Comparison of ENCODE assay signal across 19 cellular contexts in genomic region chr18:79866889-79867574, GRCh38.
DNase-seq lines count a peak whose midpoint lies in the region; ATAC-seq lines count a peak whose summit lies in the region.
"Had no signal": no experiment of that assay in that cellular context is flagged by ENCODE, and none has a peak within 500 bp of the region (broad histone marks: within the 10 kb centered on the region; RNA-seq: fewer than 3 reads in every experiment).

No MANE protein-coding gene starts in this region.

- peak; percentile 17 for DNase-seq in DMS 273 (lab: John Stamatoyannopoulos, UW; ENCODE audit: unreplicated experiment)
- no peak for DNase-seq in DMS 273 treated with DMSO at 0.1 percent for 48 hours (lab: John Stamatoyannopoulos, UW)
- peak; percentile 18 for DNase-seq in EL
- DNase-seq in RPMI7951 (ENCODE audit: low read depth): peak; percentile 8
- peak; percentile 47 for DNase-seq in islet precursor cell
- DNase-seq in pons (ENCODE audit: low spot score): no peak
- DNase-seq in T1000 (lab: John Stamatoyannopoulos, UW): no peak
- DNase-seq: activated B cell treated with CpG ODN at 0.5 μM for 24 hours; activated naive CD4-positive, alpha-beta T cell treated with anti-CD3 and anti-CD28 coated beads for 36 hours; C1 segment of cervical spinal cord; immature natural killer cell; naive B cell; NCI-H187; NCI-H446; NK-92 treated with Interleukin-12 subunit alpha and Interleukin-12 subunit beta, amount 100 ng/mL, for 24 hours; SHP77 treated with DMSO at 0.1 percent for 48 hours; small intestine; T-helper 17 cell had no signal

- no peak for ATAC-seq in HG02623 (IDR thresholded peaks at IDR 0.05; ENCODE audit: unreplicated experiment)
- ATAC-seq: T-helper 17 cell had no signal

Comparison
In these comparisons a context has a peak if more than half of its experiments do, and no peak if none do; other contexts are left out.
1. DNase-seq: peak in DMS 273 (single experiment), EL (single experiment), RPMI7951 (single experiment) and islet precursor cell (single experiment); none in DMS 273 treated with DMSO at 0.1 percent for 48 hours (single experiment), pons (single experiment) and T1000 (single experiment).